29 cellular contexts compared by ENCODE assay signal in the genomic region with DNA sequence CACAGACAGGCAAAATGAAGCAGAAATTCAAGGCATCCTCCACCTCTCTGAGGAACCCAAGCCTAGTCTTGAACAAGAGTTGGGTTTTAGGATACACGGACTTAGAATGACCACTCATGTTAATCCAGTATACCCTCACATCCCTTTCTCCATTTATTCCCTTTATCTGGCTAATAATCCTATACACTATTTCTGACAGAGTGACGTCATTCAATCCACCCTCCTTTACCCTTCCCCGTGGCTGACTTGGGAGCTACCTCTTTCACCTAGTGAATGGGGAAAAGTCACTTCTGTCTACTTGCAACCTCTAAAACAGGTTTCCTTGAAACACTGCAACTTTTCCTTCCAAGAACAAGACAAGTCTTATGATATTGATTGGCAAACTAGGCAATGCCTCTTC. TPM values are rescaled to one million over a fixed set of nuclear protein-coding genes. Genes with fewer than 3 reads are reported as not detected.
"Had no signal": no experiment of that assay in that cellular context is flagged by ENCODE, and none has a peak within 500 bp of the region (broad histone marks: within the 10 kb centered on the region; RNA-seq: fewer than 3 reads in every experiment).

No MANE protein-coding gene starts in this region.

- FAIRE-seq: endometrium, endothelial cell of umbilical vein had no signal

- H3K4me1 ChIP-seq: ascending aorta, breast epithelium, colonic mucosa had no signal

- H3K36me3 ChIP-seq: breast epithelium, cardiac muscle cell, colonic mucosa, esophagus squamous epithelium, gastroesophageal sphincter, heart right ventricle had no signal

- H3K4me3 ChIP-seq: ascending aorta, breast epithelium, cardiac muscle cell, colonic mucosa, esophagus squamous epithelium, gastroesophageal sphincter, heart right ventricle had no signal

- ATAC-seq: activated naive CD4-positive, alpha-beta T cell treated with anti-CD3 and anti-CD28 coated beads, Interleukin-2, amount 50 U/mL, for 72 hours; activated T-cell treated with anti-CD3 and anti-CD28 coated beads, Interleukin-2, amount 50 U/mL, for 72 hours; gastroesophageal sphincter; heart right ventricle; WTC11 had no signal

- H3K9me3 ChIP-seq: ascending aorta, breast epithelium, colonic mucosa, esophagus squamous epithelium, gastroesophageal sphincter, heart right ventricle had no signal

- H3K27ac ChIP-seq: ascending aorta, breast epithelium, cardiac muscle cell, colonic mucosa, epithelial cell of prostate, esophagus squamous epithelium, heart right ventricle, VCaP had no signal

- H3K27me3 ChIP-seq: ascending aorta, breast epithelium, cardiac muscle cell, colonic mucosa, esophagus squamous epithelium, gastroesophageal sphincter, heart right ventricle had no signal

- DNase-seq: activated CD4-positive, alpha-beta memory T cell treated with anti-CD3 and anti-CD28 coated beads, Interleukin-2, amount 10 ng/mL, durations not matched to agents 7 days and 5 days; activated CD4-positive, alpha-beta T cell treated with anti-CD3 and anti-CD28 coated beads for 48 hours; activated CD4-positive, alpha-beta T cell treated with anti-CD3 and anti-CD28 coated beads, Interleukin-2, amount 50 U/mL, for 4 hours; activated CD8-positive, alpha-beta memory T cell treated with anti-CD3 and anti-CD28 coated beads, Interleukin-2, amount 50 U/mL, for 48 hours; activated gamma-delta T cell; activated naive CD4-positive, alpha-beta T cell; activated naive CD4-positive, alpha-beta T cell treated with anti-CD3 and anti-CD28 coated beads, Interleukin-2, amount 10 ng/mL, durations not matched to agents 7 days and 5 days; activated naive CD8-positive, alpha-beta T cell treated with anti-CD3 and anti-CD28 coated beads, Interleukin-2, amount 10 ng/mL, durations not matched to agents 7 days and 5 days; activated T-cell treated with anti-CD3 and anti-CD28 coated beads for 4 hours; activated T-cell treated with anti-CD3 and anti-CD28 coated beads, Interleukin-2, amount 50 U/mL, for 24 hours; activated T-cell treated with anti-CD3 and anti-CD28 coated beads, Interleukin-2, amount 50 U/mL, for 72 hours; central memory CD4-positive, alpha-beta T cell; cerebellar nuclear complex; colonic mucosa; effector CD8-positive, alpha-beta T cell; esophagus squamous epithelium; foreskin melanocyte; heart right ventricle; T-helper 2 cell had no signal

RNA-seq across cellular contexts. Expression of a gene that starts 52.8 kb away (rescaled TPM):
- total RNA-seq: activated T-cell treated with anti-CD3 and anti-CD28 coated beads, Interleukin-2, amount 50 U/mL, for 72 hours had no signal
